Comparison of ENCODE assay signal across 11 cellular contexts in the genomic region with DNA sequence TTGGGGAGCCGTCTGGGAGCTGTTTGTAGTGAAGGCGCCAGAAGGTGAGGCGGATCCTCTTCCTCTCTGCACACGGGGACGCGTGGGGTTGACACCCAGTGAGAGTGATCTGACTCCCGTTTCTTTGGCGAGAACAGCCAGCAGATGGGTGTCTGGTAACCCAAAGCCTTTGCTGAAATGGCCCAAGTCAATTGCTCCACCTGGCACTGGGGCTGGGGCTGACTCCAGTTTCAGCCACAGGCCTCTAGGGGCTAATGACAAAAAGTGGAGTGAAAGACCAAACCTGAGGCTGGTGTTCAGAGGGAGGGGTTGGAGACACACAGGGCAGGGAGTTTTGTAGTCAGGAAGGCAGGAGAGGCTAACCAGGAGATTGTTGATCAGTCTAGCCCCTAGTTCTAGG.
DNase-seq lines count a peak whose midpoint lies in the region; ATAC-seq lines count a peak whose summit lies in the region.
"Had no signal": no experiment of that assay in that cellular context is flagged by ENCODE, and none has a peak within 500 bp of the region (broad histone marks: within the 10 kb centered on the region; RNA-seq: fewer than 3 reads in every experiment).

No MANE protein-coding gene starts in this region.

- H3K4me1 Mint-ChIP-seq in activated naive CD4-positive, alpha-beta T cell treated with anti-CD3 and anti-CD28 coated beads, Interleukin-2, amount 10 ng/mL, durations not matched to agents 7 days and 5 days: no peaks in the 10 kb centered on the region

- no peaks in the 10 kb centered on the region for H3K36me3 Mint-ChIP-seq in activated naive CD4-positive, alpha-beta T cell treated with anti-CD3 and anti-CD28 coated beads, Interleukin-2, amount 10 ng/mL, durations not matched to agents 7 days and 5 days

- no peaks in the 10 kb centered on the region for H3K9me3 Mint-ChIP-seq in activated naive CD4-positive, alpha-beta T cell treated with anti-CD3 and anti-CD28 coated beads, Interleukin-2, amount 10 ng/mL, durations not matched to agents 7 days and 5 days

- CTCF ChIA-PET in activated naive CD4-positive, alpha-beta T cell treated with anti-CD3 and anti-CD28 coated beads, Interleukin-2, amount 10 ng/mL, durations not matched to agents 7 days and 5 days (lab: Charles Lee): no interaction called here

- DNase-seq in NAMALWA (ENCODE audit: low spot score) (peak; percentile 35), iPS-NIHi7 (ENCODE audit: extremely low spot score) (peak; percentile 73), left cardiac atrium (no peak), SKM-1 treated with dmso at 0.1 percent for 144 hours (lab: John Stamatoyannopoulos, UW; ENCODE audit: unreplicated experiment) (no peak)
- DNase-seq in activated naive CD4-positive, alpha-beta T cell treated with anti-CD3 and anti-CD28 coated beads, Interleukin-2, amount 10 ng/mL, durations not matched to agents 7 days and 5 days: no peak
- DNase-seq: right cardiac atrium; Right ventricle myocardium superior; stimulated activated naive CD4-positive, alpha-beta T cell treated with Interleukin-2 at 50 U/mL for 16 hours had no signal

- peak; percentile 55 for ATAC-seq in GM18520 (IDR thresholded peaks at IDR 0.05; ENCODE audit: unreplicated experiment)
- ATAC-seq in GM21737 (IDR thresholded peaks at IDR 0.05; ENCODE audit: unreplicated experiment): peak; percentile 82
- no peak for ATAC-seq in HG03571 (IDR thresholded peaks at IDR 0.05; ENCODE audit: unreplicated experiment)
- no peak for ATAC-seq in left cardiac atrium
- ATAC-seq: right cardiac atrium had no signal

- H3K4me3 Mint-ChIP-seq in activated naive CD4-positive, alpha-beta T cell treated with anti-CD3 and anti-CD28 coated beads, Interleukin-2, amount 10 ng/mL, durations not matched to agents 7 days and 5 days: no peak overlapping the region

- peaks cover 15% of the 10 kb centered on the region for H3K27me3 Mint-ChIP-seq in activated naive CD4-positive, alpha-beta T cell treated with anti-CD3 and anti-CD28 coated beads, Interleukin-2, amount 10 ng/mL, durations not matched to agents 7 days and 5 days

- H3K27ac Mint-ChIP-seq in activated naive CD4-positive, alpha-beta T cell treated with anti-CD3 and anti-CD28 coated beads, Interleukin-2, amount 10 ng/mL, durations not matched to agents 7 days and 5 days: no peak overlapping the region

- intact Hi-C loops in left cardiac atrium (cut with DNase I): no loop called here

Comparison
In these comparisons a context has a peak if more than half of its experiments do, and no peak if none do; other contexts are left out.
1. ATAC-seq: peak in GM18520 (single experiment) and GM21737 (single experiment); none in HG03571 (single experiment) and left cardiac atrium (0 of 2).
2. DNase-seq: peak in NAMALWA (single experiment) and iPS-NIHi7 (single experiment); none in activated naive CD4-positive, alpha-beta T cell treated with anti-CD3 and anti-CD28 coated beads, Interleukin-2, amount 10 ng/mL, durations not matched to agents 7 days and 5 days (single experiment), left cardiac atrium (single experiment) and SKM-1 treated with dmso at 0.1 percent for 144 hours (single experiment).